Comparison of ENCODE assay signal across 25 cellular contexts in genomic region chr18:36560187-36560586, GRCh38.
A peak's percentile ranks its signal among the peaks of the same experiment; 100 is the strongest.
DNase-seq lines count a peak whose midpoint lies in the region; ATAC-seq and TF ChIP-seq lines count a peak whose summit lies in the region.
"Had no signal": no experiment of that assay in that cellular context is flagged by ENCODE, and none has a peak within 500 bp of the region (broad histone marks: within the 10 kb centered on the region; RNA-seq: fewer than 3 reads in every experiment).

No MANE protein-coding gene starts in this region.

- intact Hi-C loops in left ventricle myocardium inferior (cut with micrococcal nuclease): no loop called here
- intact Hi-C loops in right cardiac atrium (cut with DNase I): loop anchor here in 1 of 4 donors (5.0 kb wide), 1 partner anchor 57 kb away; no protein-coding TSS in a partner anchor

- H3K27me3 ChIP-seq in left ventricle myocardium inferior (ENCODE audit: low read depth) (no peaks in the 10 kb centered on the region), right cardiac atrium (ENCODE audit: control insufficient read depth, insufficient read depth) (no peaks in the 10 kb centered on the region)

- peaks cover 55% of the 10 kb centered on the region for H3K4me1 ChIP-seq in left ventricle myocardium inferior
- peaks cover 7% of the 10 kb centered on the region for H3K4me1 ChIP-seq in right cardiac atrium (ENCODE audit: control insufficient read depth, insufficient read depth, low read length)

- peak overlapping the region; percentile 5 for H3K27ac ChIP-seq in left ventricle myocardium inferior (replicated peaks)
- H3K27ac ChIP-seq in right cardiac atrium (ENCODE audit: low read length): no peak overlapping the region
- H3K27ac ChIP-seq: GM23248, HL-60, SK-N-MC had no signal

- no peak for TF ChIP-seq CTCF in left ventricle myocardium inferior (IDR thresholded peaks at IDR 0.05; ENCODE audit: borderline replicate concordance)
- TF ChIP-seq CTCF in fibroblast of villous mesenchyme (IDR thresholded peaks at IDR 0.05; ENCODE audit: insufficient read depth, low read depth, low read length): no peak

- 60% methylated on average over 2 of the region's 2 CpGs for WGBS in right cardiac atrium

- H3K9me3 ChIP-seq in left ventricle myocardium inferior (replicated peaks): no peaks in the 10 kb centered on the region
- no peaks in the 10 kb centered on the region for H3K9me3 ChIP-seq in right cardiac atrium (ENCODE audit: control insufficient read depth, low read length)

- H3K4me3 ChIP-seq in left ventricle myocardium inferior (no peak overlapping the region), right cardiac atrium (ENCODE audit: low read length) (no peak overlapping the region), fibroblast of villous mesenchyme (ENCODE audit: low read depth, low read length) (no peak overlapping the region)
- H3K4me3 ChIP-seq: GM23248, SK-N-MC had no signal

- ATAC-seq in right cardiac atrium (no peak), GM21786 (IDR thresholded peaks at IDR 0.05; ENCODE audit: unreplicated experiment) (no peak)
- ATAC-seq: HCT116 had no signal

- no peaks in the 10 kb centered on the region for H3K36me3 ChIP-seq in left ventricle myocardium inferior

- DNase-seq in left ventricle myocardium inferior: no peak
- no peak for DNase-seq in right cardiac atrium
- peak; percentile 58 for DNase-seq in NCI-H69 (lab: John Stamatoyannopoulos, UW)
- peak; percentile 18 for DNase-seq in fibroblast of villous mesenchyme (ENCODE audit: low read depth)
- no peak for DNase-seq in HCEC 1CT
- DNase-seq in ureter (ENCODE audit: low spot score): no peak
- DNase-seq: C1 segment of cervical spinal cord; CD4-positive, alpha-beta memory T cell; COR-L47; DMS79; GF-D8; GM23248; Karpas-422; NCI-H1092; NCI-H1436 treated with DMSO at 0.1 percent for 48 hours; NCI-H187 treated with DMSO at 0.1 percent for 48 hours; NCI-H524 treated with DMSO at 0.1 percent for 48 hours; NCI-H82; NK-92 treated with Interleukin-12 subunit alpha and Interleukin-12 subunit beta, amount 100 ng/mL, for 24 hours; RPMI8226; SHP77 treated with DMSO at 0.1 percent for 48 hours had no signal

Comparison
In these comparisons a context has a peak if more than half of its experiments do, and no peak if none do; other contexts are left out.
1. DNase-seq: peak in NCI-H69 (single experiment) and fibroblast of villous mesenchyme (single experiment); none in left ventricle myocardium inferior (single experiment), right cardiac atrium (0 of 3), HCEC 1CT (single experiment) and ureter (single experiment).